Comparison of ENCODE assay signal across 1 cellular context in the genomic region with DNA sequence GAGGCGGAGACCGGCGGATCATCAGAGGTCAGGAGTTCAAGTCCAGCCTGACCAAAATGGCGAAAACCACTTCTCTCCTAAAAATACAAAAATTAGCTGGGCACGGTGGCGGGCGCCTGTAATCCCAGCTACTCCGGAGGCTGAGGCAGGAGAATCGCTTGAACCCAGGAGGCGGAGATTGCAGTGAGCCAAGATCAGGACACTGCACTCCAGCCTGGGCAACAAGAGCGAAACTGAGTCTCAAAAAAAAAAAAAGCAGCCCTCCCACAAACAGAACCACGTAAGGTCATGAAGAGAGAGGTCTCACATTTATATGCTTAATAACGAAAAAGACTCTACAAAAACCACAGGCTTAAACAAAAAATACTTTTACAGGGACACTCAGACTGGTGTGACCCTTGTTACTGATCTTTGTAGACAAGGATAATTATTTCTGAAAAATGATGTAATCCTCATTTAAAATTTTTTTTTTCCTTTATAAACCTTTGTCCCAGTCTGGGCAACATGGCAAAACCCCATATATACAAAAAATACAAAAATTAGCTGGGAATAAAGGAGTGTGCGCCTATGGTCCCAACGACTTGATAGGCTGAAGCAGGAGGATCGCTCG.
TF ChIP-seq lines count a peak whose summit lies in the region.

No MANE protein-coding gene starts in this region.

TF ChIP-seq in GM12878, 131 proteins besides CTCF, POLR2A, EP300 and RAD21:
- TF ChIP-seq, protein P1, sequence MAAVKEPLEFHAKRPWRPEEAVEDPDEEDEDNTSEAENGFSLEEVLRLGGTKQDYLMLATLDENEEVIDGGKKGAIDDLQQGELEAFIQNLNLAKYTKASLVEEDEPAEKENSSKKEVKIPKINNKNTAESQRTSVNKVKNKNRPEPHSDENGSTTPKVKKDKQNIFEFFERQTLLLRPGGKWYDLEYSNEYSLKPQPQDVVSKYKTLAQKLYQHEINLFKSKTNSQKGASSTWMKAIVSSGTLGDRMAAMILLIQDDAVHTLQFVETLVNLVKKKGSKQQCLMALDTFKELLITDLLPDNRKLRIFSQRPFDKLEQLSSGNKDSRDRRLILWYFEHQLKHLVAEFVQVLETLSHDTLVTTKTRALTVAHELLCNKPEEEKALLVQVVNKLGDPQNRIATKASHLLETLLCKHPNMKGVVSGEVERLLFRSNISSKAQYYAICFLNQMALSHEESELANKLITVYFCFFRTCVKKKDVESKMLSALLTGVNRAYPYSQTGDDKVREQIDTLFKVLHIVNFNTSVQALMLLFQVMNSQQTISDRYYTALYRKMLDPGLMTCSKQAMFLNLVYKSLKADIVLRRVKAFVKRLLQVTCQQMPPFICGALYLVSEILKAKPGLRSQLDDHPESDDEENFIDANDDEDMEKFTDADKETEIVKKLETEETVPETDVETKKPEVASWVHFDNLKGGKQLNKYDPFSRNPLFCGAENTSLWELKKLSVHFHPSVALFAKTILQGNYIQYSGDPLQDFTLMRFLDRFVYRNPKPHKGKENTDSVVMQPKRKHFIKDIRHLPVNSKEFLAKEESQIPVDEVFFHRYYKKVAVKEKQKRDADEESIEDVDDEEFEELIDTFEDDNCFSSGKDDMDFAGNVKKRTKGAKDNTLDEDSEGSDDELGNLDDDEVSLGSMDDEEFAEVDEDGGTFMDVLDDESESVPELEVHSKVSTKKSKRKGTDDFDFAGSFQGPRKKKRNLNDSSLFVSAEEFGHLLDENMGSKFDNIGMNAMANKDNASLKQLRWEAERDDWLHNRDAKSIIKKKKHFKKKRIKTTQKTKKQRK (IDR thresholded peaks at IDR 0.05; ENCODE audit: low read depth, low read length): no peak
